ENCODE assay signal across 16 cellular contexts in genomic region chr2:135798762-135799161, GRCh38. TPM values are rescaled to one million over a fixed set of nuclear protein-coding genes. Genes with fewer than 3 reads are reported as not detected.
DNase-seq lines count a peak whose midpoint lies in the region; ATAC-seq, FAIRE-seq and TF ChIP-seq lines count a peak whose summit lies in the region.
"Had no signal": no experiment of that assay in that cellular context is flagged by ENCODE, and none has a peak within 500 bp of the region (broad histone marks: within the 10 kb centered on the region; RNA-seq: fewer than 3 reads in every experiment).

No MANE protein-coding gene starts in this region.

- H3K4me2 ChIP-seq in A549, result no peak overlapping the region

- no peaks in the 10 kb centered on the region for H3K27me3 Mint-ChIP-seq in T-helper 17 cell
- H3K27me3 Mint-ChIP-seq: activated B cell treated with CpG ODN at 0.5 μM for 24 hours had no signal

- TF ChIP-seq EP300 in A549 (IDR thresholded peaks at IDR 0.05), result no peak

- POLR2A ChIA-PET in A549 (lab: Yijun Ruan, JAX) (interaction anchor here (1.0 kb wide), 1 partner anchor 78 kb away, joined by 3 read pairs; the partner anchor contains the start of gene MCM6), Panc1 (lab: Charles Lee) (no interaction called here)

- peak in 1 of 2 experiments; percentile 22 for DNase-seq in A549 (ENCODE audit: low read depth in 1 of 2, low spot score in 1 of 2)
- no peak for DNase-seq in GM12864 (ENCODE audit: low read depth)
- DNase-seq in Panc1 (ENCODE audit: low read depth, low spot score), result no peak
- DNase-seq in fibroblast of mammary gland (ENCODE audit: low read depth), result peak; percentile 14
- no peak for DNase-seq in spleen
- DNase-seq in T-helper 17 cell, result no peak
- no peak for DNase-seq in aorta
- DNase-seq: activated B cell treated with CpG ODN at 0.5 μM for 24 hours; activated T-cell treated with anti-CD3 and anti-CD28 coated beads, Interleukin-2, amount 50 U/mL, for 48 hours; body of pancreas; C1 segment of cervical spinal cord; GF-D8; uterus had no signal

- H3K4me1 ChIP-seq in A549 (no peaks in the 10 kb centered on the region), Panc1 (ENCODE audit: control insufficient read depth, insufficient read depth, low read length) (no peaks in the 10 kb centered on the region), spleen (peaks cover 0 to 13% (median 6%) of the 10 kb centered on the region in 6 donors), aorta (ENCODE audit: control insufficient read depth in 1 of 2, insufficient read depth in 2 of 2, low read length in 2 of 2) (no peaks in the 10 kb centered on the region)
- H3K4me1 ChIP-seq: uterus had no signal

- FAIRE-seq in A549 (lab: Jason Lieb, UNC), result no peak

- TF ChIP-seq CTCF in A549 (IDR thresholded peaks at IDR 0.05), result no peak
- peak; percentile 52 for TF ChIP-seq CTCF in GM12864 (IDR thresholded peaks at IDR 0.05; ENCODE audit: low read depth, low read length, missing control alignments)
- peak; percentile 45; the same call in 1 of the 2 replicates for TF ChIP-seq CTCF in Panc1 (IDR thresholded peaks at IDR 0.05)
- peak; percentile 28 for TF ChIP-seq CTCF in fibroblast of mammary gland (conservative IDR thresholded peaks at IDR 0.05; ENCODE audit: control insufficient read depth, insufficient read depth, low read depth, low read length)
- no peak for TF ChIP-seq CTCF in spleen (IDR thresholded peaks at IDR 0.05 in 8 of 11, conservative IDR thresholded peaks at IDR 0.05 in 3 of 11)

- H3K36me3 ChIP-seq in Panc1 (ENCODE audit: control insufficient read depth, insufficient read depth, low read length), result no peaks in the 10 kb centered on the region
- H3K36me3 ChIP-seq in spleen, result no peaks in the 10 kb centered on the region
- H3K36me3 ChIP-seq in aorta (ENCODE audit: control insufficient read depth in 1 of 2, insufficient read depth in 2 of 2, low read length in 1 of 2), result no peaks in the 10 kb centered on the region
- H3K36me3 ChIP-seq: neutrophil, uterus had no signal

- no peak for TF ChIP-seq RAD21 in A549 (conservative IDR thresholded peaks at IDR 0.05 in 1 of 2, IDR thresholded peaks at IDR 0.05 in 1 of 2)

- ATAC-seq in A549 (peak; percentile 41 to 63; a peak in 3 of 6 replicates), Panc1 (no peak; the same call in 1 of the 2 replicates), T-helper 17 cell (no peak), GM19351 (IDR thresholded peaks at IDR 0.05; ENCODE audit: unreplicated experiment) (no peak), aorta (ENCODE audit: low FRiP score) (no peak)
- ATAC-seq: body of pancreas had no signal

- in situ Hi-C loops in Panc1 (cut with HindIII; ENCODE audit: low pct_unique_long_range_greater_than_20kb, low sequenced_read_pairs), result no loop called here

- H3K4me3 Mint-ChIP-seq in T-helper 17 cell, result no peak overlapping the region
- H3K4me3 Mint-ChIP-seq: activated B cell treated with CpG ODN at 0.5 μM for 24 hours had no signal

- peaks cover 4% of the 10 kb centered on the region for H3K36me3 Mint-ChIP-seq in T-helper 17 cell (ENCODE audit: low read depth)

- CTCF ChIA-PET in A549 (lab: Yijun Ruan, JAX), result interaction anchor here (1.1 to 4.3 kb wide), 15 partner anchors 9 to 810 kb away, joined by 3 to 29 read pairs (median 7); no protein-coding TSS in a partner anchor
- CTCF ChIA-PET in Panc1 (lab: Charles Lee), result interaction anchor here (1.9 kb wide), 1 partner anchor 810 kb away, joined by 5 read pairs; no protein-coding TSS in a partner anchor

- H3K4me3 ChIP-seq in A549, result no peak overlapping the region
- H3K4me3 ChIP-seq in GM12864 (ENCODE audit: low read depth, low read length), result no peak overlapping the region
- H3K4me3 ChIP-seq in Panc1 (ENCODE audit: low read depth in 2 of 2, low read length in 2 of 2), result no peak overlapping the region
- no peak overlapping the region for H3K4me3 ChIP-seq in fibroblast of mammary gland (ENCODE audit: control insufficient read depth, low read depth, low read length)
- H3K4me3 ChIP-seq in spleen, result no peak overlapping the region
- no peak overlapping the region for H3K4me3 ChIP-seq in aorta (ENCODE audit: low read length in 2 of 2)
- H3K4me3 ChIP-seq: body of pancreas, uterus had no signal

- TF ChIP-seq POLR2A in A549 (IDR thresholded peaks at IDR 0.05; ENCODE audit: low read length) (no peak), spleen (IDR thresholded peaks at IDR 0.05) (no peak)

- no peak overlapping the region for H3K27ac Mint-ChIP-seq in T-helper 17 cell
- H3K27ac Mint-ChIP-seq: activated B cell treated with CpG ODN at 0.5 μM for 24 hours had no signal

- H3K4me1 Mint-ChIP-seq in T-helper 17 cell, result peaks cover 11% of the 10 kb centered on the region

- BruUV-seq in Panc1 (replicated peaks; lab: Mats Ljungman, UMichigan), result no TSS peak

- intact Hi-C loops in Panc1 (cut with micrococcal nuclease; ENCODE audit: unreplicated experiment) (loop anchor here (5.0 kb wide), 1 partner anchor 811 kb away; no protein-coding TSS in a partner anchor), spleen (cut with DNase I; ENCODE audit: low total_unique reads) (no loop called here), aorta (cut with DNase I) (no loop called here)

- H3K27me3 ChIP-seq in Panc1 (ENCODE audit: control insufficient read depth, insufficient read depth, low read length) (no peaks in the 10 kb centered on the region), spleen (replicated peaks in 1 of 7) (no peaks in the 10 kb centered on the region), aorta (ENCODE audit: control insufficient read depth in 1 of 2, insufficient read depth in 2 of 2, low read length in 1 of 2) (no peaks in the 10 kb centered on the region)
- H3K27me3 ChIP-seq: body of pancreas, uterus had no signal

- no peak overlapping the region for H3K27ac ChIP-seq in A549
- no peak overlapping the region for H3K27ac ChIP-seq in Panc1 (ENCODE audit: low read length)
- H3K27ac ChIP-seq in spleen, result no peak overlapping the region
- no peak overlapping the region for H3K27ac ChIP-seq in aorta (ENCODE audit: low read depth in 1 of 2, low read length in 2 of 2)
- H3K27ac ChIP-seq: body of pancreas, neutrophil, uterus had no signal

- 39% methylated on average over 4 of the region's 4 CpGs for WGBS in A549 (ENCODE audit: missing lambda C conversion rate)
- WGBS in spleen, 5 donors, result 33 to 45% (median 41%) methylated on average over 4 of the region's 4 CpGs
- 38 to 41% methylated on average over 4 of the region's 4 CpGs for WGBS in aorta, 2 donors

- peaks cover 20% of the 10 kb centered on the region for H3K9me3 ChIP-seq in A549
- no peaks in the 10 kb centered on the region for H3K9me3 ChIP-seq in Panc1 (ENCODE audit: control insufficient read depth, insufficient read depth, low read depth, low read length)
- H3K9me3 ChIP-seq in spleen, result peaks cover 0 to 34% (median 30%) of the 10 kb centered on the region in 8 donors
- no peaks in the 10 kb centered on the region for H3K9me3 ChIP-seq in T-helper 17 cell (ENCODE audit: control insufficient read depth, low read length, poor library complexity, severe bottlenecking)
- H3K9me3 ChIP-seq in aorta (ENCODE audit: control insufficient read depth, low read length), result no peaks in the 10 kb centered on the region
- H3K9me3 ChIP-seq: neutrophil, uterus had no signal

TF ChIP-seq in A549, 52 proteins besides CTCF, POLR2A, EP300 and RAD21 (continues in another document):
- TF ChIP-seq FOSL2 (IDR thresholded peaks at IDR 0.05), result no peak
- TF ChIP-seq FOSL2 (CRISPR knock-in tag; IDR thresholded peaks at IDR 0.05), result no peak
- TF ChIP-seq POLR2AphosphoS2 (conservative IDR thresholded peaks at IDR 0.05; ENCODE audit: low read length), result no peak
- TF ChIP-seq RCOR1 (IDR thresholded peaks at IDR 0.05; ENCODE audit: low read depth, low read length), result no peak
- TF ChIP-seq TP53 (CRISPR knock-in tag; IDR thresholded peaks at IDR 0.05), result no peak
- no peak for TF ChIP-seq MAFK (IDR thresholded peaks at IDR 0.05; ENCODE audit: partially characterized antibody)
- TF ChIP-seq JUN (IDR thresholded peaks at IDR 0.05), result no peak
- TF ChIP-seq HES2 (IDR thresholded peaks at IDR 0.05), result no peak
- TF ChIP-seq HOXB5 (CRISPR knock-in tag; IDR thresholded peaks at IDR 0.05), result no peak
- no peak for TF ChIP-seq CBX2 (IDR thresholded peaks at IDR 0.05; ENCODE audit: borderline replicate concordance, low read depth)
- no peak for TF ChIP-seq JUNB (IDR thresholded peaks at IDR 0.05)

RNA-seq across cellular contexts. Expression of gene LCT, which starts 38.2 kb away (rescaled TPM):
- polyA plus RNA-seq in A549 (2011; rRNA removed) (0.03 and 0.04 TPM in 2 replicates), A549 (2017; fragmentation: RNase III; extraction: RNeasy Plus Mini Kit Qiagen cat#74134 plus additional on column Dnase treatment) (0.01 to 0.05 TPM (median 0.04 TPM) in 3 replicates), spleen (under 1 TPM in 2 of 3 donors, not detected in 1; 0.02 to 0.03 TPM), aorta (10 to 100 TPM in 1 of 2 donors, under 1 TPM in 1; 0.03 to 24.8 TPM)
- polyA plus RNA-seq in A549 (2012; cell fraction: cytosol; rRNA removed), result 0.05 and 0.07 TPM in 2 replicates
- 0.07 and 0.10 TPM in 2 replicates for polyA plus RNA-seq in A549 (2012; cell fraction: nucleus; rRNA removed)
- polyA minus RNA-seq in A549 (2011; rRNA and poly(A)+ RNA removed), result 0.41 and 0.44 TPM in 2 replicates
- total RNA-seq in Panc1 (2021; ENCODE audit: unreplicated experiment) (not detected), spleen (under 1 TPM in 5 of 7 donors, not detected in 2; 0.06 to 0.19 (median 0.07) TPM), T-helper 17 cell (under 1 TPM; 0.07 to 0.10 TPM), aorta (not detected)
- polyA plus RNA-seq in Panc1 (2012; ENCODE audit: insufficient read length), result not detected
- total RNA-seq: activated B cell treated with CpG ODN at 0.5 μM for 24 hours, body of pancreas, kidney epithelial cell had no signal

RNA-seq across cellular contexts. Expression of gene UBXN4, which starts 57.1 kb away (rescaled TPM):
- 129 and 134 TPM in 2 replicates for polyA plus RNA-seq in A549 (2011; rRNA removed)
- polyA plus RNA-seq in A549 (2012; cell fraction: cytosol; rRNA removed), result 20.8 and 22.1 TPM in 2 replicates
- 26.2 and 34.3 TPM in 2 replicates for polyA plus RNA-seq in A549 (2012; cell fraction: nucleus; rRNA removed)
- 58.2 to 72.8 TPM (median 70.8 TPM) in 3 replicates for polyA plus RNA-seq in A549 (2017; fragmentation: RNase III; extraction: RNeasy Plus Mini Kit Qiagen cat#74134 plus additional on column Dnase treatment)
- 23.7 and 36.2 TPM in 2 replicates for polyA minus RNA-seq in A549 (2011; rRNA and poly(A)+ RNA removed)
- total RNA-seq in Panc1 (2021; ENCODE audit: unreplicated experiment), result 83.7 TPM
- 91.5 TPM for polyA plus RNA-seq in Panc1 (2012; ENCODE audit: insufficient read length)
- total RNA-seq in spleen, result 100 to 1,000 TPM in 1 of 7 donors, 10 to 100 TPM in 6; 83.6 to 101 (median 92.7) TPM
- polyA plus RNA-seq in spleen, result 10 to 100 TPM; 36.6 to 40.7 (median 37.2) TPM
- 100 to 1,000 TPM; 128 to 138 TPM for total RNA-seq in T-helper 17 cell
- total RNA-seq in aorta, result 10 to 100 TPM; 85.8 to 96.8 TPM
- polyA plus RNA-seq in aorta, result 10 to 100 TPM; 32.2 to 47.3 TPM

Comparison
In these comparisons a context has a peak if more than half of its experiments do, and no peak if none do; other contexts are left out.
1. ATAC-seq: peak in A549 (2 of 2); none in Panc1 (single experiment), T-helper 17 cell (single experiment), GM19351 (single experiment) and aorta (single experiment).
2. CTCF ChIP-seq: peak in GM12864 (single experiment), Panc1 (single experiment) and fibroblast of mammary gland (single experiment); none in A549 (single experiment) and spleen (0 of 11).